ENCODE assay signal across 9 cellular contexts in the genomic region with DNA sequence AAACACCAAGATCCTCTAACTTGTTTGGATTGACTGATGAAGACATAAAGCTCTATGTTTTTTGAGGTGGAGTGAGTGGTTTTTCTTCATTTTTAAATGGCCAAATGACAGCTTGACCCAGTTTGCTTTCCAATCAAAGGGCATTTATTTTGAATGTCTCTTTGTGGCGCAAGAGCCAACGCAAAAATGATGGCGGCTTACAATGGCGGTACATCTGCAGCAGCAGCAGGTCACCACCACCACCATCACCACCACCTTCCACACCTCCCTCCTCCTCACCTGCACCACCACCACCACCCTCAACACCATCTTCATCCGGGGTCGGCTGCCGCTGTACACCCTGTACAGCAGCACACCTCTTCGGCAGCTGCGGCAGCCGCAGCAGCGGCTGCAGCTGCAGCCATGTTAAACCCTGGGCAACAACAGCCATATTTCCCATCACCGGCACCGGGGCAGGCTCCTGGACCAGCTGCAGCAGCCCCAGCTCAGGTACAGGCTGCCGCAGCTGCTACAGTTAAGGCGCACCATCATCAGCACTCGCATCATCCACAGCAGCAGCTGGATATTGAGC. TPM values are rescaled to one million over a fixed set of nuclear protein-coding genes. Genes with fewer than 3 reads are reported as not detected.
A peak's percentile ranks its signal among the peaks of the same experiment; 100 is the strongest.
DNase-seq lines count a peak whose midpoint lies in the region; ATAC-seq and TF ChIP-seq lines count a peak whose summit lies in the region.
"Had no signal": no experiment of that assay in that cellular context is flagged by ENCODE, and none has a peak within 500 bp of the region (broad histone marks: within the 10 kb centered on the region; RNA-seq: fewer than 3 reads in every experiment).

No MANE protein-coding gene starts in this region.

- H3K27ac ChIP-seq in VCaP (peak overlapping the region; percentile 85; the same call in 1 of the 2 replicates), skin epidermis (peak overlapping the region in 3 of 21 experiments; percentile 87 to 97 (median 94))

- no peak for DNase-seq in T-helper 1 cell
- DNase-seq in fibroblast of the aortic adventitia (ENCODE audit: low read depth): no peak
- no peak for DNase-seq in OCI-M1 (lab: John Stamatoyannopoulos, UW)
- DNase-seq in NCI-H128 (lab: John Stamatoyannopoulos, UW; ENCODE audit: unreplicated experiment): no peak
- DNase-seq: NCI-H2029 treated with DMSO at 0.1 percent for 48 hours had no signal

- H3K27ac Mint-ChIP-seq in T-helper 1 cell treated with Interleukin-12 subunit alpha and Interleukin-12 subunit beta and Interleukin-4 antibody, amounts not matched to agents 30 μg/mL and 1 μg/mL, for 36 hours: peak overlapping the region; percentile 80

- H3K4me3 ChIP-seq in fibroblast of the aortic adventitia (ENCODE audit: low read depth, low read length) (peak overlapping the region; percentile 85), skin epidermis (peak overlapping the region in 4 of 7 experiments; percentile 92 to 97 (median 93))

- no peak for ATAC-seq in GM21737 (IDR thresholded peaks at IDR 0.05; ENCODE audit: unreplicated experiment)

- peaks cover 52% of the 10 kb centered on the region for H3K4me1 Mint-ChIP-seq in T-helper 1 cell treated with Interleukin-12 subunit alpha and Interleukin-12 subunit beta and Interleukin-4 antibody, amounts not matched to agents 30 μg/mL and 1 μg/mL, for 36 hours (ENCODE audit: low read depth)

- no peaks in the 10 kb centered on the region for H3K9me3 Mint-ChIP-seq in T-helper 1 cell treated with Interleukin-12 subunit alpha and Interleukin-12 subunit beta and Interleukin-4 antibody, amounts not matched to agents 30 μg/mL and 1 μg/mL, for 36 hours

- H3K27me3 Mint-ChIP-seq in T-helper 1 cell treated with Interleukin-12 subunit alpha and Interleukin-12 subunit beta and Interleukin-4 antibody, amounts not matched to agents 30 μg/mL and 1 μg/mL, for 36 hours (ENCODE audit: low read depth): peaks cover 5% of the 10 kb centered on the region

- TF ChIP-seq CTCF in VCaP (conservative IDR thresholded peaks at IDR 0.05) (no peak), fibroblast of the aortic adventitia (IDR thresholded peaks at IDR 0.05; ENCODE audit: insufficient read depth, low read length) (no peak)

- peak overlapping the region; percentile 86 for H3K4me3 Mint-ChIP-seq in T-helper 1 cell treated with Interleukin-12 subunit alpha and Interleukin-12 subunit beta and Interleukin-4 antibody, amounts not matched to agents 30 μg/mL and 1 μg/mL, for 36 hours

- H3K36me3 Mint-ChIP-seq in T-helper 1 cell treated with Interleukin-12 subunit alpha and Interleukin-12 subunit beta and Interleukin-4 antibody, amounts not matched to agents 30 μg/mL and 1 μg/mL, for 36 hours (ENCODE audit: low read depth): peaks cover 19% of the 10 kb centered on the region

RNA-seq across cellular contexts. Expression of a gene that starts 0.3 kb away (rescaled TPM):
- 7.1 and 12.2 TPM in 2 replicates for total RNA-seq in fibroblast of the aortic adventitia (ENCODE audit: low replicate concordance)
